ENCODE assay signal across 11 cellular contexts in the genomic region with DNA sequence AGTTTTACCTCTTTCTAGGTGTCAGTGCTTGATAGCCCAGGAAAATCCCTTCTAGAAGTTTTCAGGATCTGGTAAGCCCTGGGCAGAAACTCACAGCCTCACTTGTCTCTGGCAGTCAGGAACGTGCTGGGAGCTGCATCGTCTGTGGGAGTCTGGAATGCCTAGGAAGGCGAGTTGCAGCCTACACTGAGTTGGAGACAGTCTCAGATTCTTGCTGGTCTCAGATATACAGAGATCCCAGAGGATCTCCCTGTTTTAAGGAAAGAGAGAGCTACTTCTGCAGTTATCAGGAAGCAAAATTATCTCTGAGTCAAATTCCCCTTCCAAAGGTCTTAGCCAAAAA.
DNase-seq lines count a peak whose midpoint lies in the region; ATAC-seq and TF ChIP-seq lines count a peak whose summit lies in the region.
"Had no signal": no experiment of that assay in that cellular context is flagged by ENCODE, and none has a peak within 500 bp of the region (broad histone marks: within the 10 kb centered on the region; RNA-seq: fewer than 3 reads in every experiment).

No MANE protein-coding gene starts in this region.

- H3K9me3 ChIP-seq in adipocyte (ENCODE audit: control insufficient read depth, low read length) (no peaks in the 10 kb centered on the region), Peyer's patch (no peaks in the 10 kb centered on the region)
- no peaks in the 10 kb centered on the region for H3K9me3 ChIP-seq in CD8-positive, alpha-beta memory T cell (ENCODE audit: low read length)
- H3K9me3 ChIP-seq: colonic mucosa, tibial nerve had no signal

- intact Hi-C loops in sciatic nerve (cut with DNase I), result no loop called here

- CTCF ChIA-PET in CD8-positive, alpha-beta memory T cell (lab: Charles Lee), result no interaction called here

- POLR2A ChIA-PET in CD8-positive, alpha-beta memory T cell (lab: Charles Lee), result no interaction called here

- H3K4me3 ChIP-seq in adipocyte (ENCODE audit: low read length) (peak overlapping the region; percentile 39), Peyer's patch (no peak overlapping the region)
- no peak overlapping the region for H3K4me3 ChIP-seq in CD8-positive, alpha-beta memory T cell (ENCODE audit: low read length)
- H3K4me3 ChIP-seq: colonic mucosa, tibial nerve had no signal

- H3K36me3 ChIP-seq in adipocyte (ENCODE audit: control insufficient read depth, insufficient read depth, low read length, severe bottlenecking) (no peaks in the 10 kb centered on the region), Peyer's patch (no peaks in the 10 kb centered on the region)
- H3K36me3 ChIP-seq in CD8-positive, alpha-beta memory T cell (ENCODE audit: insufficient read depth, low read length), result no peaks in the 10 kb centered on the region
- H3K36me3 ChIP-seq: colonic mucosa, tibial nerve had no signal

- peaks cover 0 to 2% of the 10 kb centered on the region in 2 donors for H3K27me3 Mint-ChIP-seq in CD8-positive, alpha-beta memory T cell

- H3K27me3 ChIP-seq in adipocyte (replicated peaks; ENCODE audit: control insufficient read depth, insufficient read depth, low read length) (no peaks in the 10 kb centered on the region), Peyer's patch (no peaks in the 10 kb centered on the region)
- no peaks in the 10 kb centered on the region for H3K27me3 ChIP-seq in CD8-positive, alpha-beta memory T cell (ENCODE audit: insufficient read depth, low read length, poor library complexity, severe bottlenecking)
- H3K27me3 ChIP-seq: colonic mucosa, tibial nerve had no signal

- TF ChIP-seq POLR2A in Peyer's patch (IDR thresholded peaks at IDR 0.05), result no peak

- peaks cover 38% of the 10 kb centered on the region for H3K4me1 ChIP-seq in adipocyte (ENCODE audit: control insufficient read depth, insufficient read depth, low read length)
- no peaks in the 10 kb centered on the region for H3K4me1 ChIP-seq in CD8-positive, alpha-beta memory T cell (ENCODE audit: insufficient read depth, low read length)
- peaks cover 0 to 9% (median 0%) of the 10 kb centered on the region in 4 donors for H3K4me1 ChIP-seq in Peyer's patch
- H3K4me1 ChIP-seq: colonic mucosa had no signal

- DNase-seq in GM04503 (ENCODE audit: low read depth) (peak; percentile 59), adipocyte (ENCODE audit: low read depth) (peak; percentile 74), glomerular visceral epithelial cell (ENCODE audit: extremely low spot score) (peak; percentile 63), sciatic nerve (ENCODE audit: low spot score) (no peak), Peyer's patch (no peak)
- DNase-seq in stimulated activated CD4-positive, alpha-beta T cell treated with anti-CD3 and anti-CD28 coated beads, Interleukin-1b, Interleukin-23, amount 100 ng/mL, for 48 hours, result no peak
- DNase-seq in CD8-positive, alpha-beta memory T cell, result no peak
- DNase-seq in stimulated activated CD4-positive, alpha-beta T cell treated with anti-CD3 and anti-CD28 coated beads, Interleukin-2, amount 100 ng/mL, for 24 hours, result no peak
- DNase-seq: colonic mucosa, T-helper 1 cell had no signal

- ATAC-seq in sciatic nerve, result peak; percentile 62

- H3K36me3 Mint-ChIP-seq in CD8-positive, alpha-beta memory T cell, result no peaks in the 10 kb centered on the region

- no peaks in the 10 kb centered on the region for H3K4me1 Mint-ChIP-seq in CD8-positive, alpha-beta memory T cell

- H3K9ac ChIP-seq in adipocyte (ENCODE audit: low read length), result peak overlapping the region; percentile 71

- no peak overlapping the region for H3K4me3 Mint-ChIP-seq in CD8-positive, alpha-beta memory T cell

- H3K27ac ChIP-seq in CD8-positive, alpha-beta memory T cell (ENCODE audit: low read depth, low read length), result no peak overlapping the region
- peak overlapping the region in 1 of 4 donors; percentile 45 for H3K27ac ChIP-seq in Peyer's patch
- H3K27ac ChIP-seq: colonic mucosa had no signal

- H3K9me3 Mint-ChIP-seq in CD8-positive, alpha-beta memory T cell, result peaks cover 0 to 1% (median 0%) of the 10 kb centered on the region in 5 donors

- no peak overlapping the region for H3K27ac Mint-ChIP-seq in CD8-positive, alpha-beta memory T cell

- no peak for TF ChIP-seq CTCF in Peyer's patch (IDR thresholded peaks at IDR 0.05)

Comparison
In these comparisons a context has a peak if more than half of its experiments do, and no peak if none do; other contexts are left out.
1. DNase-seq: peak in GM04503 (single experiment), adipocyte (single experiment) and glomerular visceral epithelial cell (single experiment); none in sciatic nerve (single experiment), stimulated activated CD4-positive, alpha-beta T cell treated with anti-CD3 and anti-CD28 coated beads, Interleukin-1b, Interleukin-23, amount 100 ng/mL, for 48 hours (single experiment), CD8-positive, alpha-beta memory T cell (0 of 5), stimulated activated CD4-positive, alpha-beta T cell treated with anti-CD3 and anti-CD28 coated beads, Interleukin-2, amount 100 ng/mL, for 24 hours (0 of 2) and Peyer's patch (0 of 3).